Comparison of ENCODE assay signal across 20 cellular contexts in the genomic region with DNA sequence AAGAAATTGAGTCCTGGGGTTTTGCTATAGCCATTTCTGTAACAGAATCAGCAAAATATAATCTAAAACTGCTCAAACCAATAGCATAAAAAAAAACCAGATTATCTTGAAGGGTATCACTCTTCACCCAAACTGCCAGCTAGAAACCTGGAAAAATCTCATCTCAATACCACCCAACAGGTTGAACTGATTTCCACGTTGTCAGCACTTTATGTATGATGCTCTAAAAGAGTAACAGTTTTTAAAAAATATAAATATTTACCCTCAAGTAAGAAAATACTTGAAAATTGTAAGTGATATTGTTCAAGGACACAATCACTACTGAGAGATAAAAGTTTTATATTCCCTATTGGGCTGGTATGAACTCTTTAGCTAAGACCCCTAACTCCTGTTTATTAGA.
A peak's percentile ranks its signal among the peaks of the same experiment; 100 is the strongest.
DNase-seq lines count a peak whose midpoint lies in the region; ATAC-seq, FAIRE-seq and TF ChIP-seq lines count a peak whose summit lies in the region.
"Had no signal": no experiment of that assay in that cellular context is flagged by ENCODE, and none has a peak within 500 bp of the region (broad histone marks: within the 10 kb centered on the region; RNA-seq: fewer than 3 reads in every experiment).

No MANE protein-coding gene starts in this region.

- dilution Hi-C loops in IMR-90 (cut with HindIII; ENCODE audit: low sequenced_read_pairs, unreplicated experiment) = no loop called here

- no peak for TF ChIP-seq POLR2A in A549 (IDR thresholded peaks at IDR 0.05; ENCODE audit: low read length)
- TF ChIP-seq POLR2A in IMR-90 (IDR thresholded peaks at IDR 0.05; ENCODE audit: low read depth, low read length) = no peak

- H3K4me1 Mint-ChIP-seq in activated naive CD8-positive, alpha-beta T cell treated with anti-CD3 and anti-CD28 coated beads for 36 hours = no peaks in the 10 kb centered on the region
- H3K4me1 Mint-ChIP-seq: B cell had no signal

- H3K56ac ChIP-seq in IMR-90 (ENCODE audit: extremely low read depth, insufficient read depth, low read length) = no peak overlapping the region

- TF ChIP-seq EP300 in A549 (IDR thresholded peaks at IDR 0.05) = no peak

- POLR2A ChIA-PET in A549 (lab: Yijun Ruan, JAX) (no interaction called here), IMR-90 (lab: Charles Lee; ENCODE audit: unreplicated experiment) (no interaction called here)

- no peaks in the 10 kb centered on the region for H3K27me3 ChIP-seq in IMR-90 (ENCODE audit: control insufficient read depth, insufficient read depth, low read length)
- H3K27me3 ChIP-seq: BLaER1 treated with 17β-estradiol and CSF1 and Interleukin-3, amounts not matched to agents 10 nM and 100 nM had no signal

- CTCF ChIA-PET in A549 (lab: Yijun Ruan, JAX) (no interaction called here), IMR-90 (lab: Yijun Ruan, JAX) (no interaction called here)

- H3K27me3 Mint-ChIP-seq in activated naive CD8-positive, alpha-beta T cell treated with anti-CD3 and anti-CD28 coated beads for 36 hours = no peaks in the 10 kb centered on the region
- H3K27me3 Mint-ChIP-seq: B cell; CD4-positive, alpha-beta T cell had no signal

- H4K20me1 ChIP-seq in IMR-90 (ENCODE audit: insufficient read depth, low read length) = no peaks in the 10 kb centered on the region
- H4K20me1 ChIP-seq: BLaER1 treated with 17β-estradiol and CSF1 and Interleukin-3, amounts not matched to agents 10 nM and 100 nM had no signal

- ATAC-seq in A549 = no peak
- ATAC-seq in IMR-90 (ENCODE audit: low read depth) = no peak
- ATAC-seq: CD8-positive, alpha-beta T cell had no signal

- no peak overlapping the region for H3K9ac ChIP-seq in IMR-90 (ENCODE audit: low read depth, low read length)
- H3K9ac ChIP-seq: BLaER1 treated with 17β-estradiol and CSF1 and Interleukin-3, amounts not matched to agents 10 nM and 100 nM had no signal

- no peak for FAIRE-seq in A549 (lab: Jason Lieb, UNC)
- FAIRE-seq: A204.1, D721Med, G401.6, GM12891 had no signal

- H4K8ac ChIP-seq in IMR-90 (ENCODE audit: low read depth in 2 of 2, low read length in 2 of 2) = no peak overlapping the region

- no peak overlapping the region for H3K4ac ChIP-seq in IMR-90 (ENCODE audit: low read depth, low read length)

- no peak overlapping the region for H3K4me3 ChIP-seq in A549
- no peak overlapping the region for H3K4me3 ChIP-seq in IMR-90 (ENCODE audit: insufficient read depth, low read depth, low read length)
- no peak overlapping the region for H3K4me3 ChIP-seq in mesodermal cell (ENCODE audit: extremely low read depth, insufficient read depth, low read length, poor library complexity, severe bottlenecking)
- H3K4me3 ChIP-seq: BLaER1 treated with 17β-estradiol and CSF1 and Interleukin-3, amounts not matched to agents 10 nM and 100 nM had no signal

- H3K9me1 ChIP-seq in IMR-90 (ENCODE audit: insufficient read depth, low read length) = no peaks in the 10 kb centered on the region

- H3K9me3 ChIP-seq in A549 (no peaks in the 10 kb centered on the region), IMR-90 (ENCODE audit: control insufficient read depth, insufficient read depth, low read length) (no peaks in the 10 kb centered on the region), mesodermal cell (ENCODE audit: control insufficient read depth, low read length) (no peaks in the 10 kb centered on the region)
- H3K9me3 ChIP-seq: Caco-2 had no signal

- in situ Hi-C loops in IMR-90 (cut with MboI; ENCODE audit: low sequenced_read_pairs) = no loop called here

- H3K4me2 ChIP-seq in A549 = no peak overlapping the region
- H3K4me2 ChIP-seq in IMR-90 (ENCODE audit: low read depth, low read length) = no peak overlapping the region
- H3K4me2 ChIP-seq: BLaER1 treated with 17β-estradiol and CSF1 and Interleukin-3, amounts not matched to agents 10 nM and 100 nM had no signal

- H3K27ac ChIP-seq in A549 (no peak overlapping the region), IMR-90 (ENCODE audit: insufficient read depth, low read length) (no peak overlapping the region), mesodermal cell (ENCODE audit: low read depth, low read length, severe bottlenecking) (peak overlapping the region; percentile 17)
- H3K27ac ChIP-seq: BLaER1 treated with 17β-estradiol and CSF1 and Interleukin-3, amounts not matched to agents 10 nM and 100 nM; C4-2B had no signal

- no peak overlapping the region for H4K5ac ChIP-seq in IMR-90 (ENCODE audit: low read depth, low read length)

- H2BK15ac ChIP-seq in IMR-90 (ENCODE audit: low read depth, low read length) = no peak overlapping the region

- no peaks in the 10 kb centered on the region for H3K4me1 ChIP-seq in A549
- H3K4me1 ChIP-seq in IMR-90 (ENCODE audit: control insufficient read depth, insufficient read depth, low read length) = no peaks in the 10 kb centered on the region
- H3K4me1 ChIP-seq in mesodermal cell (ENCODE audit: control insufficient read depth, insufficient read depth, low read length, poor library complexity, severe bottlenecking) = no peaks in the 10 kb centered on the region
- H3K4me1 ChIP-seq: BLaER1 treated with 17β-estradiol and CSF1 and Interleukin-3, amounts not matched to agents 10 nM and 100 nM; Caco-2 had no signal

- H3K79me1 ChIP-seq in IMR-90 (ENCODE audit: low read depth in 1 of 2, low read length in 2 of 2) = no peaks in the 10 kb centered on the region

- H3K18ac ChIP-seq in IMR-90 (ENCODE audit: low read depth, low read length) = no peak overlapping the region

- H2BK120ac ChIP-seq in IMR-90 (ENCODE audit: low read depth, low read length) = no peak overlapping the region

- WGBS in A549 (ENCODE audit: missing lambda C conversion rate) = 0% methylated on average over 1 of the region's 1 CpG
- WGBS in IMR-90 (ENCODE audit: extremely low coverage in 2 of 2, insufficient read length in 1 of 2), 2 experiments = no CpG with 5 or more reads among the region's 1 CpG
- WGBS in mesodermal cell (ENCODE audit: insufficient coverage in 2 of 2), 2 experiments = no CpG with 5 or more reads among the region's 1 CpG

- TF ChIP-seq RAD21 in A549 (conservative IDR thresholded peaks at IDR 0.05 in 1 of 2, IDR thresholded peaks at IDR 0.05 in 1 of 2) = no peak
- TF ChIP-seq RAD21 in IMR-90 (IDR thresholded peaks at IDR 0.05; ENCODE audit: low read length) = no peak

- no peak overlapping the region for H2BK5ac ChIP-seq in IMR-90 (ENCODE audit: low read depth, low read length, poor library complexity, severe bottlenecking)

- H2AFZ ChIP-seq in IMR-90 (replicated peaks; ENCODE audit: low read length, poor library complexity) = no peak overlapping the region

- no peak for TF ChIP-seq CTCF in A549 (IDR thresholded peaks at IDR 0.05)
- TF ChIP-seq CTCF in IMR-90 (conservative IDR thresholded peaks at IDR 0.05; ENCODE audit: low read depth, low read length) = no peak

- no peak overlapping the region for H3K23ac ChIP-seq in IMR-90 (ENCODE audit: low read depth, low read length)

- H2BK20ac ChIP-seq in IMR-90 (ENCODE audit: low read depth, low read length) = no peak overlapping the region

- no peak overlapping the region for H3K4me3 Mint-ChIP-seq in activated naive CD8-positive, alpha-beta T cell treated with anti-CD3 and anti-CD28 coated beads for 36 hours
- H3K4me3 Mint-ChIP-seq: B cell; CD4-positive, alpha-beta T cell; CD8-positive, alpha-beta T cell had no signal

- H4K91ac ChIP-seq in IMR-90 (ENCODE audit: insufficient read depth, low read depth, low read length) = no peak overlapping the region

- intact Hi-C loops in IMR-90 (cut with micrococcal nuclease) = no loop called here

- no peak overlapping the region for H3K27ac Mint-ChIP-seq in activated naive CD8-positive, alpha-beta T cell treated with anti-CD3 and anti-CD28 coated beads for 36 hours
- H3K27ac Mint-ChIP-seq: B cell; CD4-positive, alpha-beta T cell; CD8-positive, alpha-beta T cell had no signal

- no peaks in the 10 kb centered on the region for H3K36me3 Mint-ChIP-seq in activated naive CD8-positive, alpha-beta T cell treated with anti-CD3 and anti-CD28 coated beads for 36 hours
- H3K36me3 Mint-ChIP-seq: CD8-positive, alpha-beta T cell had no signal

- H2AK9ac ChIP-seq in IMR-90 (replicated peaks; ENCODE audit: low read depth, low read length, poor library complexity) = no peak overlapping the region

- no TSS peak for BruUV-seq in IMR-90 (replicated peaks; lab: Mats Ljungman, UMichigan)

- no peak overlapping the region for H2AK5ac ChIP-seq in IMR-90 (ENCODE audit: low read depth, low read length)

- no peaks in the 10 kb centered on the region for H3K36me3 ChIP-seq in IMR-90 (ENCODE audit: control insufficient read depth, insufficient read depth, low read length)
- no peaks in the 10 kb centered on the region for H3K36me3 ChIP-seq in mesodermal cell (ENCODE audit: control insufficient read depth, insufficient read depth, low read length)
- H3K36me3 ChIP-seq: BLaER1 treated with 17β-estradiol and CSF1 and Interleukin-3, amounts not matched to agents 10 nM and 100 nM had no signal

- H3K14ac ChIP-seq in IMR-90 (replicated peaks; ENCODE audit: low read depth, low read length) = no peak overlapping the region

- peaks cover 13% of the 10 kb centered on the region for H3K9me3 Mint-ChIP-seq in activated naive CD8-positive, alpha-beta T cell treated with anti-CD3 and anti-CD28 coated beads for 36 hours

- DNase-seq in A549 (ENCODE audit: low read depth in 1 of 2, low spot score in 1 of 2) (no peak), IMR-90 (no peak), ecto neural progenitor cell (ENCODE audit: low spot score) (no peak)
- no peak for DNase-seq in activated naive CD8-positive, alpha-beta T cell treated with anti-CD3 and anti-CD28 coated beads for 36 hours
- DNase-seq: 8988T; AML-193; Caco-2; Calu3; CD4-positive, alpha-beta T cell; CD8-positive, alpha-beta T cell; DMS79 treated with DMSO at 0.1 percent for 48 hours; GF-D8 had no signal

TF ChIP-seq in A549, 52 proteins besides CTCF, POLR2A, EP300 and RAD21 (continues in another document):
- TF ChIP-seq BHLHE40 (IDR thresholded peaks at IDR 0.05; ENCODE audit: low read depth, low read length) = no peak
- no peak for TF ChIP-seq RFX5 (IDR thresholded peaks at IDR 0.05)
- TF ChIP-seq MAFK (IDR thresholded peaks at IDR 0.05; ENCODE audit: partially characterized antibody) = peak; percentile 47

TF ChIP-seq in IMR-90, 13 proteins besides CTCF, POLR2A, EP300 and RAD21:
- peak; percentile 75 for TF ChIP-seq MAFK (IDR thresholded peaks at IDR 0.05; ENCODE audit: low read depth, low read length)
- TF ChIP-seq MXI1 (IDR thresholded peaks at IDR 0.05; ENCODE audit: borderline replicate concordance, low read depth, low read length) = no peak
